Comparison of ENCODE assay signal across 1 cellular context in the genomic region with DNA sequence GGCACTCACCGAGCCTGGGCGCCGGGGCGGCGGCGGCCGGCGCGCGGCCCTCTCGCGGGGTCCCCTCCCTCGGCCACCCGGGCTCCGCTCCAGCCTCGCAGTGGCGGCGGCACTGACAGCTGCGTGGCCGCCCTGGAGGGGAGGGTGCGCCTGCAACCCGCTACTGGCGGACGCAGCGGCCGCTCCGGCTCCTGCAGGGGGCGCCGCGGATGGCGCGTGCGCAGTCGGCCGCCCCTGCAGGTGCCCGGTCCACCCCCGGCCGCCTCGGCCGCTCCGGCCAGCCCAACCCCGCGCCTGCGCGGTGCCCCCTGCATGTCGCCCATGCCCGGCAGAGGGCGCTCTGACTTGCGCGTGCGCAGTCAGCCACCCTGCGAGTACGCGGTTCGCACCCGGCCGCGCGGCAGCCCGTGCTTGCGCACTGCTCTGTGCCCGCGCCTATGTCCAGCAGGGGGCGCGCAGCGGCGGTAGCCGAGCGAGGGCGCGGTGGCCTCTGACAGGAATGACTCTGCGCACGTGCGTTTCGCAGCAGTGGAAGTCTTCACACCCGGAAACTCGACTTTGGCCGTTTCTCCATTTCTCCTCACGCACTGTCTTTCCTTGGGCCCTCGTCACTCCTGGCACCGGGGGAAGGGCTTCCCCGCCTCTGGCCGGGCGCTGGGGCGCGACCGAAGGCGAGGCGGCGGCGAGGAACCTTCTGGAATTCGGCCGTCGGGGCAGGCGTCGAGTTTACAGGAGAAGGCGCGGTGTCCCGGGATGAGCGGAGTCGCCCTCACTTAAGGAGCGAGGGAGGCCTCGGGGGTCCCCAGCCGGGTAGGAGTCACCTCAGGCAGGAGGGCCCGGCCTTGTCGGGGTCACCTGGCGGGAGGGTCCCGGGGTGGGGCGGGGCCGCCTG.
TF ChIP-seq lines count a peak whose summit lies in the region.

Gene ABCA3 (minus strand): TSS at position 165 of the 892 bp plus-strand sequence. CDS start 14,262 bp downstream, outside the sequence.

TF ChIP-seq in SK-N-SH treated with all-trans-retinoic acid at 6 μM for 48 hours, 23 proteins besides CTCF, POLR2A, EP300 and RAD21 (continued from another document):
- no peak for TF ChIP-seq GLIS3 (CRISPR knock-in tag; IDR thresholded peaks at IDR 0.05)
- TF ChIP-seq ZNF70 (CRISPR knock-in tag; IDR thresholded peaks at IDR 0.05) = no peak
- no peak for TF ChIP-seq ZFP30 (CRISPR knock-in tag; IDR thresholded peaks at IDR 0.05)
- 0 out of 2 replicates have a peak, but pooled peaks have one; percentile 63 for TF ChIP-seq ZFP3 (CRISPR knock-in tag; IDR thresholded peaks at IDR 0.05)
- TF ChIP-seq, protein P1, sequence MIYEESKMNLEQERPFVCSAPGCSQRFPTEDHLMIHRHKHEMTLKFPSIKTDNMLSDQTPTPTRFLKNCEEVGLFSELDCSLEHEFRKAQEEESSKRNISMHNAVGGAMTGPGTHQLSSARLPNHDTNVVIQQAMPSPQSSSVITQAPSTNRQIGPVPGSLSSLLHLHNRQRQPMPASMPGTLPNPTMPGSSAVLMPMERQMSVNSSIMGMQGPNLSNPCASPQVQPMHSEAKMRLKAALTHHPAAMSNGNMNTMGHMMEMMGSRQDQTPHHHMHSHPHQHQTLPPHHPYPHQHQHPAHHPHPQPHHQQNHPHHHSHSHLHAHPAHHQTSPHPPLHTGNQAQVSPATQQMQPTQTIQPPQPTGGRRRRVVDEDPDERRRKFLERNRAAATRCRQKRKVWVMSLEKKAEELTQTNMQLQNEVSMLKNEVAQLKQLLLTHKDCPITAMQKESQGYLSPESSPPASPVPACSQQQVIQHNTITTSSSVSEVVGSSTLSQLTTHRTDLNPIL (CRISPR knock-in tag; IDR thresholded peaks at IDR 0.05; ENCODE audit: low read depth) = no peak
- no peak for TF ChIP-seq OSR1 (CRISPR knock-in tag; IDR thresholded peaks at IDR 0.05)
- no peak for TF ChIP-seq CSRNP3 (CRISPR knock-in tag; IDR thresholded peaks at IDR 0.05)
- TF ChIP-seq BACH2 (CRISPR knock-in tag; IDR thresholded peaks at IDR 0.05; ENCODE audit: borderline replicate concordance) = no peak
- no peak for TF ChIP-seq ZNF565 (CRISPR knock-in tag; conservative IDR thresholded peaks at IDR 0.05; ENCODE audit: low read depth)
